In the genomic region with DNA sequence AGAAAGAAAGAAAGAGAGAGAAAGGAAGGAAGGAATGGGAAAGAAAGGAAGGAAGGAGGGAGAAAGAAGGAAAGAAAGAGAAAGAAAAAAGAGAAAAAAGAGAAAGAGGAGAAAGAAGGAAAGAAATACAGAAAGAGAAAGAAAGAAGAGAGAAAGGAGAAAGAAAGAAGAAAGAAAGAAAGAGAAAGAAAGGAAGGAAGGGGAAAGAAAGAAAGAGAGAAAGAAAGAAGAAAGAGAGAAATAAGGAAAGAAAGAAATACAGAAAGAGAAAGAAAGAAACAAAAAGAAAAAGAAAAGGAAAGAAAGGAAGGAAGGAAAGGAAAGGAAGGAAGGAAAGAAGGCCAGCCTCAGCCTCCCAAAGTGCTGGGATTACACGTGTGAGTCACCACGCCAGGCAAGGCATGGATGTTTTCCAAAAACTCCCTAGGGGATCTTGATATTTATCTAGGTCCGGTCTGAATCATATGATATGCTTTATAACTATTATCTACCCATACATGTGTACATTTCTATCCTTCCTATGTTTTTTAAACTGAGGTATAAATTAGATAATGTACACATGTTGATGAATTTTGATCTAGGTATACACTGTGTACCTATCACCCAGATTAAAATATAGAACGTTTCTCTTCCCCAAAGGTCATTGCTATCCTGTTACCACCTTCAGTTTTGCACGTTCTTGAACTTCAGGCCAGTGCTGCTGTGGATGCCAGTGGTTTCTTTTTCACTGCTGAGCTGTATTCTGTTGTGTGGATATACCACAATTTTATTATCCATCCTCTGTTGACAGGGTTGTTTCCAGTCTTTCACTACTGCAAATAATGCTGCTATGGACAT, we compare ENCODE assay signal across 15 cellular contexts.
DNase-seq lines count a peak whose midpoint lies in the region; TF ChIP-seq lines count a peak whose summit lies in the region.
"Had no signal": no experiment of that assay in that cellular context is flagged by ENCODE, and none has a peak within 500 bp of the region (broad histone marks: within the 10 kb centered on the region; RNA-seq: fewer than 3 reads in every experiment).

No MANE protein-coding gene starts in this region.

- H3K36me3 ChIP-seq in brain microvascular endothelial cell (replicated peaks), result no peaks in the 10 kb centered on the region
- H3K36me3 ChIP-seq: heart left ventricle had no signal

- H3K4me3 ChIP-seq in brain microvascular endothelial cell (ENCODE audit: low read depth, low read length) (no peak overlapping the region), skeletal muscle cell (ENCODE audit: low read depth, low read length) (no peak overlapping the region)
- H3K4me3 ChIP-seq: heart left ventricle had no signal

- H3K27ac ChIP-seq in brain microvascular endothelial cell, result no peak overlapping the region
- H3K27ac ChIP-seq: heart left ventricle, KMS-11 had no signal

- no peak for TF ChIP-seq CTCF in brain microvascular endothelial cell (IDR thresholded peaks at IDR 0.05; ENCODE audit: low read depth, low read length, missing control alignments)

- DNase-seq in ELR (ENCODE audit: low read depth) (peak; percentile 70), M059J (ENCODE audit: low read depth) (peak; percentile 73), brain microvascular endothelial cell (peak; percentile 73), skeletal muscle cell (ENCODE audit: low read depth) (peak; percentile 16), SHP77 treated with DMSO at 0.1 percent for 48 hours (lab: John Stamatoyannopoulos, UW) (no peak), medulla oblongata (ENCODE audit: extremely low spot score) (no peak), NCI-H748 treated with DMSO at 0.1 percent for 48 hours (lab: John Stamatoyannopoulos, UW) (no peak)
- DNase-seq: activated CD4-positive, alpha-beta T cell treated with anti-CD3 and anti-CD28 coated beads, Interleukin-2, amount 50 U/mL, for 48 hours; amygdala; COR-L47; heart left ventricle; NCI-H510A treated with DMSO at 0.1 percent for 48 hours; retina; stimulated activated CD4-positive, alpha-beta T cell treated with anti-CD3 and anti-CD28 coated beads, Interleukin-1b, Interleukin-23, amount 100 ng/mL, for 48 hours had no signal

- in situ Hi-C loops in brain microvascular endothelial cell (cut with HindIII; ENCODE audit: low pct_ligation_motif_present, low sequenced_read_pairs), result no loop called here

- H3K27me3 ChIP-seq in brain microvascular endothelial cell (replicated peaks), result peaks cover 2% of the 10 kb centered on the region

Comparison
In these comparisons a context has a peak if more than half of its experiments do, and no peak if none do; other contexts are left out.
1. DNase-seq: peak in ELR (single experiment), M059J (single experiment), brain microvascular endothelial cell (single experiment) and skeletal muscle cell (single experiment); none in SHP77 treated with DMSO at 0.1 percent for 48 hours (single experiment), medulla oblongata (single experiment) and NCI-H748 treated with DMSO at 0.1 percent for 48 hours (single experiment).